ENCODE assay signal across 18 cellular contexts in genomic region chr20:43921227-43921780, GRCh38. TPM values are rescaled to one million over a fixed set of nuclear protein-coding genes. Genes with fewer than 3 reads are reported as not detected.
A peak's percentile ranks its signal among the peaks of the same experiment; 100 is the strongest.
DNase-seq lines count a peak whose midpoint lies in the region; ATAC-seq, FAIRE-seq and TF ChIP-seq lines count a peak whose summit lies in the region.
"Had no signal": no experiment of that assay in that cellular context is flagged by ENCODE, and none has a peak within 500 bp of the region (broad histone marks: within the 10 kb centered on the region; RNA-seq: fewer than 3 reads in every experiment).

No MANE protein-coding gene starts in this region.

- H3K36me3 ChIP-seq in A673 (ENCODE audit: insufficient read depth, low read length, poor library complexity, severe bottlenecking) = no peaks in the 10 kb centered on the region

- intact Hi-C loops in A673 (cut with micrococcal nuclease; ENCODE audit: unreplicated experiment) = no loop called here

- peak overlapping the region; percentile 52 for H3K4me3 Mint-ChIP-seq in T-helper 17 cell
- H3K4me3 Mint-ChIP-seq in activated naive CD8-positive, alpha-beta T cell treated with anti-CD3 and anti-CD28 coated beads for 36 hours = no peak overlapping the region
- H3K4me3 Mint-ChIP-seq: GM23338 had no signal

- no peak for ATAC-seq in T-helper 17 cell
- ATAC-seq: GM23338, PC-3, SK-N-SH treated with all-trans-retinoic acid at 6 μM for 48 hours had no signal

- H3K36me3 Mint-ChIP-seq in T-helper 17 cell (ENCODE audit: low read depth) = peaks cover 8% of the 10 kb centered on the region
- no peaks in the 10 kb centered on the region for H3K36me3 Mint-ChIP-seq in activated naive CD8-positive, alpha-beta T cell treated with anti-CD3 and anti-CD28 coated beads for 36 hours

- peak overlapping the region; percentile 45 for H3K27ac ChIP-seq in A673 (ENCODE audit: low read depth, low read length, poor library complexity, severe bottlenecking)

- H3K9me3 Mint-ChIP-seq in activated naive CD8-positive, alpha-beta T cell treated with anti-CD3 and anti-CD28 coated beads for 36 hours = no peaks in the 10 kb centered on the region
- H3K9me3 Mint-ChIP-seq: GM23338 had no signal

- no peak overlapping the region for H3K4me3 ChIP-seq in A673 (ENCODE audit: low read depth, low read length, poor library complexity, severe bottlenecking)
- no peak overlapping the region for H3K4me3 ChIP-seq in Jurkat, Clone E6-1 (ENCODE audit: low read length)
- H3K4me3 ChIP-seq: GM23338 had no signal

- FAIRE-seq in GM18507 (lab: Jason Lieb, UNC) = peak; percentile 79
- FAIRE-seq: G401.6 had no signal

- H3K27me3 Mint-ChIP-seq in T-helper 17 cell = peaks cover 73% of the 10 kb centered on the region
- H3K27me3 Mint-ChIP-seq in activated naive CD8-positive, alpha-beta T cell treated with anti-CD3 and anti-CD28 coated beads for 36 hours = peaks cover 82% of the 10 kb centered on the region

- CTCF ChIA-PET in A673 (lab: Charles Lee) = no interaction called here

- DNase-seq in A673 (ENCODE audit: low spot score) (no peak), GM18507 (ENCODE audit: extremely low spot score, insufficient read length, low read depth) (no peak), T-helper 17 cell (no peak), NCI-H1436 (lab: John Stamatoyannopoulos, UW) (no peak), NCI-H446 treated with DMSO at 0.1 percent for 48 hours (lab: John Stamatoyannopoulos, UW) (no peak), DMS114 treated with DMSO at 0.1 percent for 48 hours (lab: John Stamatoyannopoulos, UW; ENCODE audit: unreplicated experiment) (no peak)
- peak; percentile 46 for DNase-seq in Jurkat, Clone E6-1 (ENCODE audit: low read depth, low spot score)
- no peak for DNase-seq in activated naive CD8-positive, alpha-beta T cell treated with anti-CD3 and anti-CD28 coated beads for 36 hours
- DNase-seq: DMS79; NCI-H146; NCI-H2081 treated with DMSO at 0.1 percent for 48 hours; NCI-H526 treated with DMSO at 0.1 percent for 48 hours; NK-92 treated with Interleukin-12 subunit alpha and Interleukin-12 subunit beta, amount 100 ng/mL, for 24 hours; Right ventricle myocardium superior had no signal

- BruUV-seq in A673 (replicated peaks; lab: Mats Ljungman, UMichigan) = no TSS peak

- H3K4me1 Mint-ChIP-seq in T-helper 17 cell = peaks cover 44% of the 10 kb centered on the region
- peaks cover 48% of the 10 kb centered on the region for H3K4me1 Mint-ChIP-seq in activated naive CD8-positive, alpha-beta T cell treated with anti-CD3 and anti-CD28 coated beads for 36 hours

- H3K27ac Mint-ChIP-seq in T-helper 17 cell = peak overlapping the region; percentile 49
- no peak overlapping the region for H3K27ac Mint-ChIP-seq in activated naive CD8-positive, alpha-beta T cell treated with anti-CD3 and anti-CD28 coated beads for 36 hours
- H3K27ac Mint-ChIP-seq: GM23338 had no signal

- POLR2A ChIA-PET in A673 (lab: Charles Lee; ENCODE audit: low non-redundant PET) = no interaction called here

- TF ChIP-seq CTCF in A673 (conservative IDR thresholded peaks at IDR 0.05; ENCODE audit: low read depth, low read length) = no peak

- H3K9me3 ChIP-seq in A673 (ENCODE audit: low read depth, low read length, poor library complexity, severe bottlenecking) (no peaks in the 10 kb centered on the region), T-helper 17 cell (ENCODE audit: control insufficient read depth, low read length, poor library complexity, severe bottlenecking) (no peaks in the 10 kb centered on the region)

- no peaks in the 10 kb centered on the region for H3K27me3 ChIP-seq in A673 (replicated peaks; ENCODE audit: insufficient read depth, low read depth, low read length, poor library complexity)

- H3K4me1 ChIP-seq in A673 (ENCODE audit: insufficient read depth, low read length, poor library complexity, severe bottlenecking) = peaks cover 80% of the 10 kb centered on the region

RNA-seq across cellular contexts. Expression of gene TOX2, which starts 6.7 kb away (rescaled TPM):
- total RNA-seq in A673 (2021) (107 and 117 TPM in 2 replicates), T-helper 17 cell (1 to 10 TPM; 1.7 to 2.2 TPM)
- polyA plus RNA-seq in Jurkat, Clone E6-1 (2012; ENCODE audit: insufficient read depth, insufficient read length) = 4.6 TPM
- under 1 TPM; 0.45 to 0.52 TPM for total RNA-seq in activated naive CD8-positive, alpha-beta T cell treated with anti-CD3 and anti-CD28 coated beads for 36 hours

Comparison
In these comparisons a context has a peak if more than half of its experiments do, and no peak if none do; other contexts are left out.
1. RNA of gene TOX2, which starts 6.7 kb away (total RNA-seq): 107 to 117 TPM in A673; 1.7 to 2.2 TPM in T-helper 17 cell and 0.45 to 0.52 TPM in activated naive CD8-positive, alpha-beta T cell treated with anti-CD3 and anti-CD28 coated beads for 36 hours; every median in the first group is over 10 times any median in the second.